ENCODE assay signal across 18 cellular contexts in genomic region chr6:69914015-69914485, GRCh38. TPM values are rescaled to one million over a fixed set of nuclear protein-coding genes. Genes with fewer than 3 reads are reported as not detected.
DNase-seq lines count a peak whose midpoint lies in the region; ATAC-seq, FAIRE-seq and TF ChIP-seq lines count a peak whose summit lies in the region.
"Had no signal": no experiment of that assay in that cellular context is flagged by ENCODE, and none has a peak within 500 bp of the region (broad histone marks: within the 10 kb centered on the region; RNA-seq: fewer than 3 reads in every experiment).

No MANE protein-coding gene starts in this region.

- H3K27me3 ChIP-seq in psoas muscle (ENCODE audit: insufficient read depth in 3 of 3, low read length in 2 of 3): no peaks in the 10 kb centered on the region
- H3K27me3 ChIP-seq in uterus: no peaks in the 10 kb centered on the region
- H3K27me3 ChIP-seq: ascending aorta had no signal

- intact Hi-C loops in psoas muscle (cut with DNase I): loop anchor here in 1 of 2 donors (5.0 kb wide), 1 partner anchor 67 kb away; no protein-coding TSS in a partner anchor
- intact Hi-C loops in uterus (cut with DNase I; ENCODE audit: low total_unique reads): no loop called here

- TF ChIP-seq POLR2A in uterus (IDR thresholded peaks at IDR 0.05): no peak

- H3K4me1 ChIP-seq in psoas muscle (peaks cover 15% of the 10 kb centered on the region), uterus (no peaks in the 10 kb centered on the region)
- H3K4me1 ChIP-seq: ascending aorta had no signal

- H3K27ac ChIP-seq in psoas muscle (peak overlapping the region; percentile 67), uterus (no peak overlapping the region)
- H3K27ac ChIP-seq: ascending aorta had no signal

- H3K9me3 ChIP-seq in psoas muscle (no peaks in the 10 kb centered on the region), uterus (no peaks in the 10 kb centered on the region)
- H3K9me3 ChIP-seq: ascending aorta had no signal

- FAIRE-seq in GM19239 (lab: Jason Lieb, UNC): peak; percentile 82
- FAIRE-seq: kidney had no signal

- H3K36me3 ChIP-seq in psoas muscle (ENCODE audit: insufficient read depth in 1 of 2, low read depth in 1 of 2) (no peaks in the 10 kb centered on the region), uterus (no peaks in the 10 kb centered on the region)
- H3K36me3 ChIP-seq: ascending aorta had no signal

- TF ChIP-seq CTCF in epithelial cell of proximal tubule (conservative IDR thresholded peaks at IDR 0.05; ENCODE audit: low read depth, low read length): peak; percentile 25
- TF ChIP-seq CTCF in psoas muscle (IDR thresholded peaks at IDR 0.05): no peak
- no peak for TF ChIP-seq CTCF in uterus (IDR thresholded peaks at IDR 0.05)

- 14 to 22% (median 20%) methylated on average over 2 of the region's 2 CpGs for WGBS in psoas muscle, 3 donors

- H3K4me3 ChIP-seq in epithelial cell of proximal tubule (ENCODE audit: low read depth, low read length): no peak overlapping the region
- no peak overlapping the region for H3K4me3 ChIP-seq in psoas muscle
- no peak overlapping the region for H3K4me3 ChIP-seq in uterus
- H3K4me3 ChIP-seq: ascending aorta had no signal

- peak; percentile 84 to 89 (median 84) for ATAC-seq in psoas muscle
- ATAC-seq in HG03457 (IDR thresholded peaks at IDR 0.05; ENCODE audit: unreplicated experiment): no peak
- no peak for ATAC-seq in GM19395 (IDR thresholded peaks at IDR 0.05; ENCODE audit: unreplicated experiment)
- ATAC-seq: stimulated activated effector memory CD8-positive, alpha-beta T cell treated with anti-CD3 and anti-CD28 coated beads, Interleukin-12 subunit alpha, Interleukin-12 subunit beta, amount 100 ng/mL, for 72 hours had no signal

- no peak for DNase-seq in GM19239 (ENCODE audit: insufficient read length, low spot score)
- DNase-seq in NCI-H524 (lab: John Stamatoyannopoulos, UW): peak; percentile 56 to 85
- no peak for DNase-seq in epithelial cell of proximal tubule (ENCODE audit: low read depth)
- DNase-seq in psoas muscle: no peak
- DNase-seq in uterus: no peak
- no peak for DNase-seq in globus pallidus (ENCODE audit: low spot score)
- DNase-seq: activated CD4-positive, alpha-beta T cell treated with anti-CD3 and anti-CD28 coated beads, Interleukin-2, amount 50 U/mL, for 48 hours; foreskin fibroblast; kidney; Right ventricle myocardium superior; stimulated activated CD4-positive, alpha-beta T cell treated with anti-CD3 and anti-CD28 coated beads, Interleukin-4, amount 100 ng/mL, for 1 hour; T1000 had no signal

RNA-seq across cellular contexts. Expression of gene COL19A1, which starts 47.7 kb away (rescaled TPM):
- total RNA-seq in epithelial cell of proximal tubule (under 0.01 TPM in 1 of 2 replicates, not detected in the other), psoas muscle (10 to 100 TPM in 1 of 4 donors, 1 to 10 TPM in 2, under 1 TPM in 1; 0.13 to 10.3 (median 1.3) TPM), uterus (under 1 TPM in 2 of 4 donors, not detected in 2; under 0.01 to 0.28 TPM)
- under 1 TPM; 0.01 to 0.33 (median 0.04) TPM for polyA plus RNA-seq in psoas muscle
- total RNA-seq: ascending aorta, HT-29 had no signal
- polyA plus RNA-seq: CD14-positive monocyte had no signal

Comparison
In these comparisons a context has a peak if more than half of its experiments do, and no peak if none do; other contexts are left out.
1. DNase-seq: peak in NCI-H524 (2 of 2); none in GM19239 (single experiment), epithelial cell of proximal tubule (single experiment), psoas muscle (0 of 2), uterus (0 of 2) and globus pallidus (single experiment).
2. ATAC-seq: peak in psoas muscle (4 of 4); none in HG03457 (single experiment) and GM19395 (single experiment).